1 cellular context compared by ENCODE assay signal in the genomic region with DNA sequence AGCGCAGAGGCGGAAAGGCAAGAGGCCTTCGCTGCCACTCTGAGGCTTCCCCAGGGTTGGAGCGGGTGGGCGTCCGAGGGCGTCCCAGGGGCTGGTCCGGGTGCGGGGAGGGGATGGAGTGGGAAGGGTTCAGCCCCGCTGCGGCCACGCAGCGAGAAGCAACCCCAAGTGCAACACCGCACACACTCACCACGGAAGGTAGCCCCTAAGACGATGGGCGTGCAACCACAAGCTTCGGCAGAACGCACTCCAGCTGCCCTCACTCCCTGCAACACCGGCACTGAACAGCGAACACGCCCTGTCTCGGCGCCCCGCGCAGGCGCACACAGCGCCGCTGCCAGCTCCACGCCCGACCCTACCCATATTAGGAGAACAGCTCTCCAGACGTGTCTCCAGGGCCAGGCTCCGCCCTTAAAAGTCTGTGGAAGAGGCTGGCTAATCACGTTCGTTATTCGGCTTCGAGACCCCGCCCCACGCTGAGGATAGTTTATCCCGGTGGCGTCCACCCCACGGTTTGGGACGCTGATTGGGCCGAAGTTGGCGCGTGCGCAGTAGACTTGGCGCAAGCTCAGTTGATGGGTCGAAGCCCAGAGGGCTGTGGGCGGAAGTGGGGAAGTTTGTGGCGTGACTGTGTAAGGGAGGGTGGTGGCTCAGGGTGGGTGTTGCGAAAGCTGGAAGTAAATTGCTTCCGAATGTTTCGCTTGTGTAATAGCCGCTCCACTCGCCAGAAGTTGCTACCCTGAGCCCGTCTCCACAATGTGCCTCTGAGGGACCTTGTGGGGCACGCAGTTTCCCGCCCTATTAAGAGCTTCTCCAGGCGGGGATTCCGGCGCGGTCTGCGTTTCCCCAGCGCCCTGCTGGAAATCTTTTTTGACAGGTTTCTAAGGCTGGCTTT.
TF ChIP-seq lines count a peak whose summit lies in the region.

A gene (minus strand): TSS at position 300 of the 895 bp plus-strand sequence. CDS start 343 bp downstream, outside the sequence.

TF ChIP-seq in HepG2, 621 proteins besides CTCF, POLR2A, EP300 and RAD21 (continued from another document and continues in another):
- TF ChIP-seq, protein P1, sequence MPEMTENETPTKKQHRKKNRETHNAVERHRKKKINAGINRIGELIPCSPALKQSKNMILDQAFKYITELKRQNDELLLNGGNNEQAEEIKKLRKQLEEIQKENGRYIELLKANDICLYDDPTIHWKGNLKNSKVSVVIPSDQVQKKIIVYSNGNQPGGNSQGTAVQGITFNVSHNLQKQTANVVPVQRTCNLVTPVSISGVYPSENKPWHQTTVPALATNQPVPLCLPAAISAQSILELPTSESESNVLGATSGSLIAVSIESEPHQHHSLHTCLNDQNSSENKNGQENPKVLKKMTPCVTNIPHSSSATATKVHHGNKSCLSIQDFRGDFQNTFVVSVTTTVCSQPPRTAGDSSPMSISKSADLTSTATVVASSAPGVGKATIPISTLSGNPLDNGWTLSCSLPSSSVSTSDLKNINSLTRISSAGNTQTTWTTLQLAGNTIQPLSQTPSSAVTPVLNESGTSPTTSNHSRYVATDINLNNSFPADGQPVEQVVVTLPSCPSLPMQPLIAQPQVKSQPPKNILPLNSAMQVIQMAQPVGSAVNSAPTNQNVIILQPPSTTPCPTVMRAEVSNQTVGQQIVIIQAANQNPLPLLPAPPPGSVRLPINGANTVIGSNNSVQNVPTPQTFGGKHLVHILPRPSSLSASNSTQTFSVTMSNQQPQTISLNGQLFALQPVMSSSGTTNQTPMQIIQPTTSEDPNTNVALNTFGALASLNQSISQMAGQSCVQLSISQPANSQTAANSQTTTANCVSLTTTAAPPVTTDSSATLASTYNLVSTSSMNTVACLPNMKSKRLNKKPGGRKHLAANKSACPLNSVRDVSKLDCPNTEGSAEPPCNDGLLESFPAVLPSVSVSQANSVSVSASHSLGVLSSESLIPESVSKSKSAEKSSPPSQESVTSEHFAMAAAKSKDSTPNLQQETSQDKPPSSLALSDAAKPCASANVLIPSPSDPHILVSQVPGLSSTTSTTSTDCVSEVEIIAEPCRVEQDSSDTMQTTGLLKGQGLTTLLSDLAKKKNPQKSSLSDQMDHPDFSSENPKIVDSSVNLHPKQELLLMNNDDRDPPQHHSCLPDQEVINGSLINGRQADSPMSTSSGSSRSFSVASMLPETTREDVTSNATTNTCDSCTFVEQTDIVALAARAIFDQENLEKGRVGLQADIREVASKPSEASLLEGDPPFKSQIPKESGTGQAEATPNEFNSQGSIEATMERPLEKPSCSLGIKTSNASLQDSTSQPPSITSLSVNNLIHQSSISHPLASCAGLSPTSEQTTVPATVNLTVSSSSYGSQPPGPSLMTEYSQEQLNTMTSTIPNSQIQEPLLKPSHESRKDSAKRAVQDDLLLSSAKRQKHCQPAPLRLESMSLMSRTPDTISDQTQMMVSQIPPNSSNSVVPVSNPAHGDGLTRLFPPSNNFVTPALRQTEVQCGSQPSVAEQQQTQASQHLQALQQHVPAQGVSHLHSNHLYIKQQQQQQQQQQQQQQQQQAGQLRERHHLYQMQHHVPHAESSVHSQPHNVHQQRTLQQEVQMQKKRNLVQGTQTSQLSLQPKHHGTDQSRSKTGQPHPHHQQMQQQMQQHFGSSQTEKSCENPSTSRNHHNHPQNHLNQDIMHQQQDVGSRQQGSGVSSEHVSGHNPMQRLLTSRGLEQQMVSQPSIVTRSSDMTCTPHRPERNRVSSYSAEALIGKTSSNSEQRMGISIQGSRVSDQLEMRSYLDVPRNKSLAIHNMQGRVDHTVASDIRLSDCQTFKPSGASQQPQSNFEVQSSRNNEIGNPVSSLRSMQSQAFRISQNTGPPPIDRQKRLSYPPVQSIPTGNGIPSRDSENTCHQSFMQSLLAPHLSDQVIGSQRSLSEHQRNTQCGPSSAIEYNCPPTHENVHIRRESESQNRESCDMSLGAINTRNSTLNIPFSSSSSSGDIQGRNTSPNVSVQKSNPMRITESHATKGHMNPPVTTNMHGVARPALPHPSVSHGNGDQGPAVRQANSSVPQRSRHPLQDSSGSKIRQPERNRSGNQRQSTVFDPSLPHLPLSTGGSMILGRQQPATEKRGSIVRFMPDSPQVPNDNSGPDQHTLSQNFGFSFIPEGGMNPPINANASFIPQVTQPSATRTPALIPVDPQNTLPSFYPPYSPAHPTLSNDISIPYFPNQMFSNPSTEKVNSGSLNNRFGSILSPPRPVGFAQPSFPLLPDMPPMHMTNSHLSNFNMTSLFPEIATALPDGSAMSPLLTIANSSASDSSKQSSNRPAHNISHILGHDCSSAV (CRISPR knock-in tag; IDR thresholded peaks at IDR 0.05; ENCODE audit: borderline replicate concordance) = no peak
- no peak for TF ChIP-seq MED8 (CRISPR knock-in tag; IDR thresholded peaks at IDR 0.05; ENCODE audit: insufficient replicate concordance)
- TF ChIP-seq, protein P2, sequence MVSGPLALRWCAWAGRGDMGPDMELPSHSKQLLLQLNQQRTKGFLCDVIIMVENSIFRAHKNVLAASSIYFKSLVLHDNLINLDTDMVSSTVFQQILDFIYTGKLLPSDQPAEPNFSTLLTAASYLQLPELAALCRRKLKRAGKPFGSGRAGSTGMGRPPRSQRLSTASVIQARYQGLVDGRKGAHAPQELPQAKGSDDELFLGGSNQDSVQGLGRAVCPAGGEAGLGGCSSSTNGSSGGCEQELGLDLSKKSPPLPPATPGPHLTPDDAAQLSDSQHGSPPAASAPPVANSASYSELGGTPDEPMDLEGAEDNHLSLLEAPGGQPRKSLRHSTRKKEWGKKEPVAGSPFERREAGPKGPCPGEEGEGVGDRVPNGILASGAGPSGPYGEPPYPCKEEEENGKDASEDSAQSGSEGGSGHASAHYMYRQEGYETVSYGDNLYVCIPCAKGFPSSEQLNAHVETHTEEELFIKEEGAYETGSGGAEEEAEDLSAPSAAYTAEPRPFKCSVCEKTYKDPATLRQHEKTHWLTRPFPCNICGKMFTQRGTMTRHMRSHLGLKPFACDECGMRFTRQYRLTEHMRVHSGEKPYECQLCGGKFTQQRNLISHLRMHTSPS (CRISPR knock-in tag; IDR thresholded peaks at IDR 0.05; ENCODE audit: low read depth) = no peak
- no peak for TF ChIP-seq CAMTA2 (CRISPR knock-in tag; IDR thresholded peaks at IDR 0.05; ENCODE audit: borderline replicate concordance)
- TF ChIP-seq, protein P3, sequence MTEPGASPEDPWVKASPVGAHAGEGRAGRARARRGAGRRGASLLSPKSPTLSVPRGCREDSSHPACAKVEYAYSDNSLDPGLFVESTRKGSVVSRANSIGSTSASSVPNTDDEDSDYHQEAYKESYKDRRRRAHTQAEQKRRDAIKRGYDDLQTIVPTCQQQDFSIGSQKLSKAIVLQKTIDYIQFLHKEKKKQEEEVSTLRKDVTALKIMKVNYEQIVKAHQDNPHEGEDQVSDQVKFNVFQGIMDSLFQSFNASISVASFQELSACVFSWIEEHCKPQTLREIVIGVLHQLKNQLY (CRISPR knock-in tag; IDR thresholded peaks at IDR 0.05) = no peak
- peak; percentile 65; the same call in 1 of the 2 replicates for TF ChIP-seq ZNF746 (CRISPR knock-in tag; IDR thresholded peaks at IDR 0.05)
- TF ChIP-seq CCDC6 (CRISPR knock-in tag; IDR thresholded peaks at IDR 0.05) = no peak
- TF ChIP-seq, protein P4, sequence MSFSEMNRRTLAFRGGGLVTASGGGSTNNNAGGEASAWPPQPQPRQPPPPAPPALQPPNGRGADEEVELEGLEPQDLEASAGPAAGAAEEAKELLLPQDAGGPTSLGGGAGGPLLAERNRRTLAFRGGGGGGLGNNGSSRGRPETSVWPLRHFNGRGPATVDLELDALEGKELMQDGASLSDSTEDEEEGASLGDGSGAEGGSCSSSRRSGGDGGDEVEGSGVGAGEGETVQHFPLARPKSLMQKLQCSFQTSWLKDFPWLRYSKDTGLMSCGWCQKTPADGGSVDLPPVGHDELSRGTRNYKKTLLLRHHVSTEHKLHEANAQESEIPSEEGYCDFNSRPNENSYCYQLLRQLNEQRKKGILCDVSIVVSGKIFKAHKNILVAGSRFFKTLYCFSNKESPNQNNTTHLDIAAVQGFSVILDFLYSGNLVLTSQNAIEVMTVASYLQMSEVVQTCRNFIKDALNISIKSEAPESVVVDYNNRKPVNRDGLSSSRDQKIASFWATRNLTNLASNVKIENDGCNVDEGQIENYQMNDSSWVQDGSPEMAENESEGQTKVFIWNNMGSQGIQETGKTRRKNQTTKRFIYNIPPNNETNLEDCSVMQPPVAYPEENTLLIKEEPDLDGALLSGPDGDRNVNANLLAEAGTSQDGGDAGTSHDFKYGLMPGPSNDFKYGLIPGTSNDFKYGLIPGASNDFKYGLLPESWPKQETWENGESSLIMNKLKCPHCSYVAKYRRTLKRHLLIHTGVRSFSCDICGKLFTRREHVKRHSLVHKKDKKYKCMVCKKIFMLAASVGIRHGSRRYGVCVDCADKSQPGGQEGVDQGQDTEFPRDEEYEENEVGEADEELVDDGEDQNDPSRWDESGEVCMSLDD (CRISPR knock-in tag; IDR thresholded peaks at IDR 0.05; ENCODE audit: borderline replicate concordance) = no peak
- TF ChIP-seq, protein P5, sequence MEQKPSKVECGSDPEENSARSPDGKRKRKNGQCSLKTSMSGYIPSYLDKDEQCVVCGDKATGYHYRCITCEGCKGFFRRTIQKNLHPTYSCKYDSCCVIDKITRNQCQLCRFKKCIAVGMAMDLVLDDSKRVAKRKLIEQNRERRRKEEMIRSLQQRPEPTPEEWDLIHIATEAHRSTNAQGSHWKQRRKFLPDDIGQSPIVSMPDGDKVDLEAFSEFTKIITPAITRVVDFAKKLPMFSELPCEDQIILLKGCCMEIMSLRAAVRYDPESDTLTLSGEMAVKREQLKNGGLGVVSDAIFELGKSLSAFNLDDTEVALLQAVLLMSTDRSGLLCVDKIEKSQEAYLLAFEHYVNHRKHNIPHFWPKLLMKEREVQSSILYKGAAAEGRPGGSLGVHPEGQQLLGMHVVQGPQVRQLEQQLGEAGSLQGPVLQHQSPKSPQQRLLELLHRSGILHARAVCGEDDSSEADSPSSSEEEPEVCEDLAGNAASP (CRISPR knock-in tag; IDR thresholded peaks at IDR 0.05; ENCODE audit: borderline replicate concordance) = no peak
- TF ChIP-seq ZBTB7A (CRISPR knock-in tag; IDR thresholded peaks at IDR 0.05) = peak; percentile 25; the same call in 1 of the 2 replicates
- peak; percentile 33; the same call in 1 of the 2 replicates for TF ChIP-seq ZNF44 (CRISPR knock-in tag; IDR thresholded peaks at IDR 0.05)
- 0 out of 2 replicates have a peak, but pooled peaks have one; percentile 36 for TF ChIP-seq ZNF230 (CRISPR knock-in tag; IDR thresholded peaks at IDR 0.05)
- TF ChIP-seq CENPX (CRISPR knock-in tag; IDR thresholded peaks at IDR 0.05) = no peak
- TF ChIP-seq, protein P6, sequence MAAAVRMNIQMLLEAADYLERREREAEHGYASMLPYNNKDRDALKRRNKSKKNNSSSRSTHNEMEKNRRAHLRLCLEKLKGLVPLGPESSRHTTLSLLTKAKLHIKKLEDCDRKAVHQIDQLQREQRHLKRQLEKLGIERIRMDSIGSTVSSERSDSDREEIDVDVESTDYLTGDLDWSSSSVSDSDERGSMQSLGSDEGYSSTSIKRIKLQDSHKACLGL (CRISPR knock-in tag; IDR thresholded peaks at IDR 0.05) = peak; percentile 85; the same call in 1 of the 2 replicates
- no peak for TF ChIP-seq ZNF382 (CRISPR knock-in tag; IDR thresholded peaks at IDR 0.05; ENCODE audit: borderline replicate concordance)
- TF ChIP-seq NFATC3 (CRISPR knock-in tag; IDR thresholded peaks at IDR 0.05) = no peak
- peak; percentile 62; the same call in 1 of the 2 replicates for TF ChIP-seq SP4 (CRISPR knock-in tag; IDR thresholded peaks at IDR 0.05)
- no peak for TF ChIP-seq TARDBP (CRISPR knock-in tag; IDR thresholded peaks at IDR 0.05)
- no peak for TF ChIP-seq ZKSCAN1 (IDR thresholded peaks at IDR 0.05; ENCODE audit: low read length)
- 0 out of 2 replicates have a peak, but pooled peaks have one; percentile 59 for TF ChIP-seq EEA1 (CRISPR knock-in tag; IDR thresholded peaks at IDR 0.05; ENCODE audit: borderline replicate concordance)
- no peak for TF ChIP-seq SMARCC2 (IDR thresholded peaks at IDR 0.05)
- TF ChIP-seq BHLHE40 (IDR thresholded peaks at IDR 0.05; ENCODE audit: low read length) = peak; percentile 73; the same call in 1 of the 2 replicates
- no peak for TF ChIP-seq EED (CRISPR knock-in tag; IDR thresholded peaks at IDR 0.05)
- TF ChIP-seq, protein P7, sequence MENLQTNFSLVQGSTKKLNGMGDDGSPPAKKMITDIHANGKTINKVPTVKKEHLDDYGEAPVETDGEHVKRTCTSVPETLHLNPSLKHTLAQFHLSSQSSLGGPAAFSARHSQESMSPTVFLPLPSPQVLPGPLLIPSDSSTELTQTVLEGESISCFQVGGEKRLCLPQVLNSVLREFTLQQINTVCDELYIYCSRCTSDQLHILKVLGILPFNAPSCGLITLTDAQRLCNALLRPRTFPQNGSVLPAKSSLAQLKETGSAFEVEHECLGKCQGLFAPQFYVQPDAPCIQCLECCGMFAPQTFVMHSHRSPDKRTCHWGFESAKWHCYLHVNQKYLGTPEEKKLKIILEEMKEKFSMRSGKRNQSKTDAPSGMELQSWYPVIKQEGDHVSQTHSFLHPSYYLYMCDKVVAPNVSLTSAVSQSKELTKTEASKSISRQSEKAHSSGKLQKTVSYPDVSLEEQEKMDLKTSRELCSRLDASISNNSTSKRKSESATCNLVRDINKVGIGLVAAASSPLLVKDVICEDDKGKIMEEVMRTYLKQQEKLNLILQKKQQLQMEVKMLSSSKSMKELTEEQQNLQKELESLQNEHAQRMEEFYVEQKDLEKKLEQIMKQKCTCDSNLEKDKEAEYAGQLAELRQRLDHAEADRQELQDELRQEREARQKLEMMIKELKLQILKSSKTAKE (CRISPR knock-in tag; IDR thresholded peaks at IDR 0.05; ENCODE audit: borderline replicate concordance) = no peak
- TF ChIP-seq HMG20A (CRISPR knock-in tag; IDR thresholded peaks at IDR 0.05; ENCODE audit: borderline replicate concordance) = no peak
- peak; percentile 58 for TF ChIP-seq SALL1 (CRISPR knock-in tag; IDR thresholded peaks at IDR 0.05)
- TF ChIP-seq, protein P8, sequence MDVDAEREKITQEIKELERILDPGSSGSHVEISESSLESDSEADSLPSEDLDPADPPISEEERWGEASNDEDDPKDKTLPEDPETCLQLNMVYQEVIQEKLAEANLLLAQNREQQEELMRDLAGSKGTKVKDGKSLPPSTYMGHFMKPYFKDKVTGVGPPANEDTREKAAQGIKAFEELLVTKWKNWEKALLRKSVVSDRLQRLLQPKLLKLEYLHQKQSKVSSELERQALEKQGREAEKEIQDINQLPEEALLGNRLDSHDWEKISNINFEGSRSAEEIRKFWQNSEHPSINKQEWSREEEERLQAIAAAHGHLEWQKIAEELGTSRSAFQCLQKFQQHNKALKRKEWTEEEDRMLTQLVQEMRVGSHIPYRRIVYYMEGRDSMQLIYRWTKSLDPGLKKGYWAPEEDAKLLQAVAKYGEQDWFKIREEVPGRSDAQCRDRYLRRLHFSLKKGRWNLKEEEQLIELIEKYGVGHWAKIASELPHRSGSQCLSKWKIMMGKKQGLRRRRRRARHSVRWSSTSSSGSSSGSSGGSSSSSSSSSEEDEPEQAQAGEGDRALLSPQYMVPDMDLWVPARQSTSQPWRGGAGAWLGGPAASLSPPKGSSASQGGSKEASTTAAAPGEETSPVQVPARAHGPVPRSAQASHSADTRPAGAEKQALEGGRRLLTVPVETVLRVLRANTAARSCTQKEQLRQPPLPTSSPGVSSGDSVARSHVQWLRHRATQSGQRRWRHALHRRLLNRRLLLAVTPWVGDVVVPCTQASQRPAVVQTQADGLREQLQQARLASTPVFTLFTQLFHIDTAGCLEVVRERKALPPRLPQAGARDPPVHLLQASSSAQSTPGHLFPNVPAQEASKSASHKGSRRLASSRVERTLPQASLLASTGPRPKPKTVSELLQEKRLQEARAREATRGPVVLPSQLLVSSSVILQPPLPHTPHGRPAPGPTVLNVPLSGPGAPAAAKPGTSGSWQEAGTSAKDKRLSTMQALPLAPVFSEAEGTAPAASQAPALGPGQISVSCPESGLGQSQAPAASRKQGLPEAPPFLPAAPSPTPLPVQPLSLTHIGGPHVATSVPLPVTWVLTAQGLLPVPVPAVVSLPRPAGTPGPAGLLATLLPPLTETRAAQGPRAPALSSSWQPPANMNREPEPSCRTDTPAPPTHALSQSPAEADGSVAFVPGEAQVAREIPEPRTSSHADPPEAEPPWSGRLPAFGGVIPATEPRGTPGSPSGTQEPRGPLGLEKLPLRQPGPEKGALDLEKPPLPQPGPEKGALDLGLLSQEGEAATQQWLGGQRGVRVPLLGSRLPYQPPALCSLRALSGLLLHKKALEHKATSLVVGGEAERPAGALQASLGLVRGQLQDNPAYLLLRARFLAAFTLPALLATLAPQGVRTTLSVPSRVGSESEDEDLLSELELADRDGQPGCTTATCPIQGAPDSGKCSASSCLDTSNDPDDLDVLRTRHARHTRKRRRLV (CRISPR knock-in tag; IDR thresholded peaks at IDR 0.05) = no peak
